32 cellular contexts compared by ENCODE assay signal in genomic region chr1:41995441-41996130, GRCh38.
"Had no signal": no experiment of that assay in that cellular context is flagged by ENCODE, and none has a peak within 500 bp of the region (broad histone marks: within the 10 kb centered on the region; RNA-seq: fewer than 3 reads in every experiment).

No MANE protein-coding gene starts in this region.

- H3K9me3 ChIP-seq: ascending aorta, gastrocnemius medialis, pancreas, prostate gland, stomach, thyroid gland, upper lobe of right lung had no signal

- H3K27me3 Mint-ChIP-seq: activated CD4-positive, alpha-beta T cell treated with anti-CD3 and anti-CD28 coated beads for 36 hours; activated naive CD4-positive, alpha-beta T cell treated with anti-CD3 and anti-CD28 coated beads, Interleukin-2, amount 10 ng/mL, durations not matched to agents 7 days and 5 days; activated naive CD8-positive, alpha-beta T cell treated with anti-CD3 and anti-CD28 coated beads, Interleukin-2, amount 10 ng/mL, durations not matched to agents 7 days and 5 days; brain; effector memory CD8-positive, alpha-beta T cell; T-cell had no signal

- H3K27me3 ChIP-seq: ascending aorta, cardiac muscle cell, gastrocnemius medialis, pancreas, stomach, thyroid gland, upper lobe of right lung had no signal

- ATAC-seq: activated CD4-positive, alpha-beta T cell treated with anti-CD3 and anti-CD28 coated beads for 36 hours; activated T-cell treated with anti-CD3 and anti-CD28 coated beads, Interleukin-2, amount 50 U/mL, for 4 hours; effector memory CD8-positive, alpha-beta T cell; gastrocnemius medialis; left cardiac atrium; left ventricle myocardium superior; pancreas; sciatic nerve; stimulated activated effector memory CD8-positive, alpha-beta T cell treated with anti-CD3 and anti-CD28 coated beads, Interleukin-12 subunit alpha, Interleukin-12 subunit beta, amount 100 ng/mL, for 72 hours; T-cell; upper lobe of right lung had no signal

- DNase-seq: activated CD4-positive, alpha-beta T cell treated with anti-CD3 and anti-CD28 coated beads for 36 hours; activated CD4-positive, alpha-beta T cell treated with anti-CD3 and anti-CD28 coated beads, Interleukin-2, amount 50 U/mL, for 48 hours; activated CD4-positive, CD25-positive, alpha-beta regulatory T cell; activated CD8-positive, alpha-beta memory T cell treated with anti-CD3 and anti-CD28 coated beads, Interleukin-2, amount 50 U/mL, for 4 hours; activated gamma-delta T cell; activated naive CD4-positive, alpha-beta T cell treated with anti-CD3 and anti-CD28 coated beads, Interleukin-2, amount 10 ng/mL, durations not matched to agents 7 days and 5 days; activated naive CD8-positive, alpha-beta T cell treated with anti-CD3 and anti-CD28 coated beads, Interleukin-2, amount 10 ng/mL, durations not matched to agents 7 days and 5 days; activated T-cell treated with anti-CD3 and anti-CD28 coated beads, Interleukin-2, amount 50 U/mL, for 4 hours; cortex of kidney; effector memory CD8-positive, alpha-beta T cell; erythroblast; gastrocnemius medialis; glutamatergic neuron; left cardiac atrium; left ventricle myocardium superior; pancreas; retina; stimulated activated CD4-positive, alpha-beta T cell treated with anti-CD3 and anti-CD28 coated beads, Interleukin-12 subunit alpha, Interleukin-12 subunit beta, amount 100 ng/mL, for 4 hours; stimulated activated CD4-positive, alpha-beta T cell treated with anti-CD3 and anti-CD28 coated beads, Interleukin-4, amount 100 ng/mL, for 1 hour; stomach; T-cell; thyroid gland; upper lobe of right lung had no signal

- H3K4me3 Mint-ChIP-seq: activated CD4-positive, alpha-beta T cell treated with anti-CD3 and anti-CD28 coated beads for 36 hours; activated naive CD4-positive, alpha-beta T cell treated with anti-CD3 and anti-CD28 coated beads, Interleukin-2, amount 10 ng/mL, durations not matched to agents 7 days and 5 days; activated naive CD8-positive, alpha-beta T cell treated with anti-CD3 and anti-CD28 coated beads, Interleukin-2, amount 10 ng/mL, durations not matched to agents 7 days and 5 days; activated T-cell treated with anti-CD3 and anti-CD28 coated beads, Interleukin-2, amount 50 U/mL, for 4 hours; brain; effector memory CD8-positive, alpha-beta T cell; stimulated activated effector memory CD8-positive, alpha-beta T cell treated with anti-CD3 and anti-CD28 coated beads, Interleukin-12 subunit alpha, Interleukin-12 subunit beta, amount 100 ng/mL, for 72 hours; T-cell; T-helper 2 cell treated with Interferon-gamma antibody and Interleukin-4, amounts not matched to agents 5 μg/mL and 100 μg/mL, for 36 hours had no signal

- H3K4me1 Mint-ChIP-seq: brain had no signal

- H3K4me3 ChIP-seq: ascending aorta, cardiac muscle cell, gastrocnemius medialis, pancreas, prostate gland, skin epidermis, stomach, thyroid gland, upper lobe of right lung had no signal

- H3K4me1 ChIP-seq: ascending aorta, gastrocnemius medialis, pancreas, prostate gland, stomach, thyroid gland, upper lobe of right lung had no signal

- H3K27ac Mint-ChIP-seq: activated naive CD4-positive, alpha-beta T cell treated with anti-CD3 and anti-CD28 coated beads, Interleukin-2, amount 10 ng/mL, durations not matched to agents 7 days and 5 days; activated naive CD8-positive, alpha-beta T cell treated with anti-CD3 and anti-CD28 coated beads, Interleukin-2, amount 10 ng/mL, durations not matched to agents 7 days and 5 days; brain; T-helper 2 cell treated with Interferon-gamma antibody and Interleukin-4, amounts not matched to agents 5 μg/mL and 100 μg/mL, for 36 hours had no signal

- H3K27ac ChIP-seq: ascending aorta, cardiac muscle cell, gastrocnemius medialis, pancreas, prostate gland, skin epidermis, stomach, thyroid gland, upper lobe of right lung had no signal

- H3K36me3 Mint-ChIP-seq: brain; stimulated activated effector memory CD8-positive, alpha-beta T cell treated with anti-CD3 and anti-CD28 coated beads, Interleukin-12 subunit alpha, Interleukin-12 subunit beta, amount 100 ng/mL, for 72 hours; T-cell had no signal

- FAIRE-seq: keratinocyte, pancreas had no signal

- H3K36me3 ChIP-seq: ascending aorta, cardiac muscle cell, gastrocnemius medialis, pancreas, prostate gland, stomach, thyroid gland, upper lobe of right lung had no signal

- H3K9me3 Mint-ChIP-seq: effector memory CD8-positive, alpha-beta T cell; T-helper 2 cell treated with Interferon-gamma antibody and Interleukin-4, amounts not matched to agents 5 μg/mL and 100 μg/mL, for 36 hours had no signal
